In the genomic region with DNA sequence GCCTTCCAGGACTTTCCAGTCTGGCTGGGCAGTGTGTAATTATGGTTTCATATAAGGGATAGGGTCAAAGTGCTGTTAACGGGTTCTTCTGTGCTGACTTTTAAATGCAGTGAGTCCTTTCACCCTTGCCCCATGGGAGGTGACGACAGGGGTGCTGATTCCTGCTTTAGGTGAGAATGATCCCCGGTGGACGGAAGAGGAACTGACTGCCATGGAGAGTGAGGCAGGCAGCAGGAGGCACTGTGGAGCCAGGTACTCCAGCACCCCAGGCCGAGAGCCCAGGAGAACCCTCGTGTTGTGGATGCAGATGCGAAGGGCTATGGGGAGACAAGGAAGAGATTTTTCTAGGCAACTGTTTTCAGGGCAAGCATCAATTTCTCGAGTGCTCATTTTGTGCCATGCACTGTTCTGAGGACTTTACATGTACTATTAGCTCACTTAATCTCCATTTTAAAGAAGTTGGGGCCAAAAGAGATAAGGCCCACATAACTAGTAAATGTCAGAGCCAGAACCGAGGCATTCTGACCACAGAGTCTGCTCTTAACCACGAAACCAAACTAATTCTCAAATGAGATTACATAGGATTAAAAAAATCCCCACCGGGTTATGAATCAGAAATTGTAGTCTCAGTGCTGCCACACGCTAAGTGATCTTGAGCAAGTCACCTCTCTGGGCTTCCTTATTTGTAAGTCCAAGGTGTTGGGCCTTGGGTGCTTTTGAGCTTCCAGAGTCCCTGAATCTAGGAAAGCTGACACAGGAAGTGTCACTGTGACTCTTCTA, we compare ENCODE assay signal across 8 cellular contexts. TPM values are rescaled to one million over a fixed set of nuclear protein-coding genes. Genes with fewer than 3 reads are reported as not detected.
DNase-seq lines count a peak whose midpoint lies in the region; TF ChIP-seq lines count a peak whose summit lies in the region.

No MANE protein-coding gene starts in this region.

- DNase-seq in GM12864 (ENCODE audit: low read depth) (no peak), mammary epithelial cell (peak; percentile 66), neural crest cell (ENCODE audit: low read depth, low spot score) (no peak), caudate nucleus (lab: John Stamatoyannopoulos, UW) (no peak), NCI-H1048 (lab: John Stamatoyannopoulos, UW) (no peak), amygdala (lab: John Stamatoyannopoulos, UW) (no peak), hypothalamus (lab: John Stamatoyannopoulos, UW) (no peak)

- no peaks in the 10 kb centered on the region for H3K36me3 Mint-ChIP-seq in neural crest cell (ENCODE audit: low read depth)

- peaks cover 61% of the 10 kb centered on the region for H3K4me1 ChIP-seq in OCI-LY3 (ENCODE audit: low read length)
- H3K4me1 ChIP-seq in mammary epithelial cell (ENCODE audit: insufficient read depth, low read length), result peaks cover 26% of the 10 kb centered on the region

- dilution Hi-C loops in mammary epithelial cell (cut with HindIII; ENCODE audit: low sequenced_read_pairs), result no loop called here

- peaks cover 6% of the 10 kb centered on the region for H3K36me3 ChIP-seq in OCI-LY3 (replicated peaks; ENCODE audit: low read depth, low read length)
- H3K36me3 ChIP-seq in mammary epithelial cell (ENCODE audit: insufficient read depth, low read length), result peaks cover 2% of the 10 kb centered on the region

- TF ChIP-seq CTCF in GM12864 (IDR thresholded peaks at IDR 0.05; ENCODE audit: low read depth, low read length, missing control alignments) (peak; percentile 77), OCI-LY3 (IDR thresholded peaks at IDR 0.05; ENCODE audit: low read depth, low read length) (peak; percentile 44), mammary epithelial cell (conservative IDR thresholded peaks at IDR 0.05 in 1 of 2, IDR thresholded peaks at IDR 0.05 in 1 of 2; ENCODE audit: extremely low read depth in 1 of 2, insufficient read depth in 1 of 2, low read depth in 1 of 2, low read length in 2 of 2) (peak; percentile 85 to 89), neural crest cell (conservative IDR thresholded peaks at IDR 0.05) (peak; percentile 49)

- no peaks in the 10 kb centered on the region for H3K9me3 Mint-ChIP-seq in neural crest cell

- CTCF ChIA-PET in mammary epithelial cell (lab: Charles Lee; ENCODE audit: low non-redundant PET), result interaction anchor here (1.4 kb wide), 1 partner anchor 184 kb away, joined by 7 read pairs; no protein-coding TSS in a partner anchor

- H4K20me1 ChIP-seq in OCI-LY3 (ENCODE audit: insufficient read depth, low read length) (no peaks in the 10 kb centered on the region), mammary epithelial cell (ENCODE audit: insufficient read depth, low read length) (no peaks in the 10 kb centered on the region)

- no peak overlapping the region for H3K27ac Mint-ChIP-seq in neural crest cell (ENCODE audit: unreplicated experiment)

- H3K27me3 Mint-ChIP-seq in neural crest cell (ENCODE audit: low read depth), result no peaks in the 10 kb centered on the region

- peak overlapping the region; percentile 6; the same call in 1 of the 2 replicates for H3K9ac ChIP-seq in OCI-LY3 (ENCODE audit: low read length)
- no peak overlapping the region for H3K9ac ChIP-seq in mammary epithelial cell (ENCODE audit: insufficient read depth, low read length)

- H3K4me3 ChIP-seq in GM12864 (ENCODE audit: low read depth, low read length) (no peak overlapping the region), OCI-LY3 (ENCODE audit: low read length) (no peak overlapping the region), mammary epithelial cell (replicated peaks in 1 of 3; ENCODE audit: insufficient read depth in 1 of 3, low read depth in 2 of 3, low read length in 3 of 3) (no peak overlapping the region)

- H3K27me3 ChIP-seq in OCI-LY3 (ENCODE audit: low read depth, low read length) (no peaks in the 10 kb centered on the region), mammary epithelial cell (ENCODE audit: insufficient read depth, low read length) (no peaks in the 10 kb centered on the region)

- intact Hi-C loops in mammary epithelial cell (cut with micrococcal nuclease), result no loop called here

- in situ Hi-C loops in mammary epithelial cell (cut with MboI; ENCODE audit: low sequenced_read_pairs in 2 of 2), result no loop called here

- BruUV-seq in mammary epithelial cell (replicated peaks; lab: Mats Ljungman, UMichigan), result no TSS peak

- no peak overlapping the region for H3K4me3 Mint-ChIP-seq in neural crest cell

- H3K4me2 ChIP-seq in OCI-LY3 (ENCODE audit: low read length) (peak overlapping the region; percentile 44), mammary epithelial cell (ENCODE audit: insufficient read depth, low read depth, low read length) (no peak overlapping the region)

- 88% methylated on average over 10 of the region's 12 CpGs for WGBS in mammary epithelial cell (ENCODE audit: low coverage, missing lambda C conversion rate)

- H2AFZ ChIP-seq in OCI-LY3 (ENCODE audit: low read depth, low read length), result no peak overlapping the region
- no peak overlapping the region for H2AFZ ChIP-seq in mammary epithelial cell (ENCODE audit: low read depth, low read length)

- H3K4me1 Mint-ChIP-seq in neural crest cell, result no peaks in the 10 kb centered on the region

- H3K79me2 ChIP-seq in OCI-LY3 (ENCODE audit: low read length), result no peaks in the 10 kb centered on the region
- H3K79me2 ChIP-seq in mammary epithelial cell (ENCODE audit: insufficient read depth, low read length), result no peaks in the 10 kb centered on the region

- H3K9me3 ChIP-seq in OCI-LY3 (ENCODE audit: insufficient read depth, low read length), result no peaks in the 10 kb centered on the region
- H3K9me3 ChIP-seq in mammary epithelial cell (replicated peaks; ENCODE audit: insufficient read depth, low read length), result no peaks in the 10 kb centered on the region

- H3K27ac ChIP-seq in OCI-LY3 (ENCODE audit: low read length) (peak overlapping the region; percentile 38; the same call in 1 of the 2 replicates), mammary epithelial cell (ENCODE audit: insufficient read depth, low read depth, low read length) (no peak overlapping the region), caudate nucleus (ENCODE audit: low read depth, low read length) (no peak overlapping the region)

RNA-seq across cellular contexts. Expression of gene STPG1, which starts 28.2 kb away (rescaled TPM):
- total RNA-seq in mammary epithelial cell (10 to 100 TPM; 13.0 to 20.5 TPM), neural crest cell (6.6 and 7.7 TPM in 2 replicates)
- 11.4 TPM for polyA plus RNA-seq in mammary epithelial cell
- 27.1 TPM for polyA minus RNA-seq in mammary epithelial cell

RNA-seq across cellular contexts. Expression of gene NIPAL3, which starts 30.3 kb away (rescaled TPM):
- total RNA-seq in mammary epithelial cell (100 to 1,000 TPM in 1 of 2 donors, 10 to 100 TPM in 1; 48.9 to 116 TPM), neural crest cell (2.4 and 3.0 TPM in 2 replicates)
- 51.3 TPM for polyA plus RNA-seq in mammary epithelial cell
- polyA minus RNA-seq in mammary epithelial cell, result 50.4 TPM

Comparison
In these comparisons a context has a peak if more than half of its experiments do, and no peak if none do; other contexts are left out.
1. RNA of gene NIPAL3, which starts 30.3 kb away (total RNA-seq): 48.9 to 116 TPM in mammary epithelial cell; 2.4 to 3.0 TPM in neural crest cell; every median in the first group is over 10 times any median in the second.
2. Peak in every context shown above with its lines, with median percentiles within 50 percentile points of each other: CTCF ChIP-seq.